Comparison of ENCODE assay signal across 25 cellular contexts in the genomic region with DNA sequence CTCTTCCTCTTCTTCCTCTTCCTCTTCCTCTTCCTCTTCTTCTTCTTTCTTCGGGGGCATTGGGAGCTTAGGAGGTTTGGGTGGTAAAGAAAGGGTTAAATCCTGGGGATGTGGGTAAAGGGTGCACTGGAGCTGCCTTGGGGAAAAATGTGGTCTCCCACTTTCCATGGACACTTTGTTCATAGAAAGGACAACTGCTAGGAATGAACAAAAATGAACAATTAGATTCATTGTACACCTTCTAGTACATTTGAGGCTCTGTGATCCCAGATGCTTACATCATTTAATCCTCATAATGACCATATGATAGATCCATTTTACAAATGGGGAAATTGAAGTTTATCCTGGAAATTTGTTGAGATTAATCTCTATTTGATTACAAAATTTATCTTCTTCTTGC.
"Had no signal": no experiment of that assay in that cellular context is flagged by ENCODE, and none has a peak within 500 bp of the region (broad histone marks: within the 10 kb centered on the region; RNA-seq: fewer than 3 reads in every experiment).

No MANE protein-coding gene starts in this region.

- H2AFZ ChIP-seq: hepatocyte had no signal

- H3K79me2 ChIP-seq: hepatocyte had no signal

- H3K9me3 Mint-ChIP-seq: stimulated activated memory B cell treated with anti-CD40 and anti-IgM and Interleukin-4, amounts not matched to agents 10 μg/mL and 1 μg/mL and 100 μg/mL, for 72 hours had no signal

- H3K27ac ChIP-seq: hepatocyte, left ventricle myocardium inferior, ovary, right atrium auricular region, right lobe of liver, tibial nerve, uterus had no signal

- H3K4me3 Mint-ChIP-seq: memory B cell; naive thymus-derived CD4-positive, alpha-beta T cell; natural killer cell treated with Interleukin-12 subunit alpha and Interleukin-12 subunit beta and Interleukin-15 and Interleukin-18, amount 100 ng/mL, for 72 hours; stimulated activated memory B cell treated with anti-CD40 and anti-IgM and Interleukin-4, amounts not matched to agents 10 μg/mL and 1 μg/mL and 100 μg/mL, for 72 hours; stimulated activated naive CD8-positive, alpha-beta T cell treated with anti-CD3 and anti-CD28 coated beads, Interleukin-15, amount 100 ng/mL, for 72 hours; type B pancreatic cell had no signal

- H3K4me2 ChIP-seq: hepatocyte, smooth muscle cell had no signal

- H3K4me1 Mint-ChIP-seq: memory B cell; naive thymus-derived CD4-positive, alpha-beta T cell; stimulated activated memory B cell treated with anti-CD40 and anti-IgM and Interleukin-4, amounts not matched to agents 10 μg/mL and 1 μg/mL and 100 μg/mL, for 72 hours; stimulated activated naive CD8-positive, alpha-beta T cell treated with anti-CD3 and anti-CD28 coated beads, Interleukin-15, amount 100 ng/mL, for 72 hours had no signal

- ATAC-seq: mucosa of descending colon; naive thymus-derived CD4-positive, alpha-beta T cell; natural killer cell treated with Interleukin-12 subunit alpha and Interleukin-12 subunit beta and Interleukin-15 and Interleukin-18, amount 100 ng/mL, for 72 hours; right lobe of liver; stimulated activated memory B cell treated with anti-CD40 and anti-IgM and Interleukin-4, amounts not matched to agents 10 μg/mL and 1 μg/mL and 100 μg/mL, for 72 hours; stimulated activated naive CD8-positive, alpha-beta T cell treated with anti-CD3 and anti-CD28 coated beads, Interleukin-15, amount 100 ng/mL, for 72 hours had no signal

- H3K36me3 ChIP-seq: left ventricle myocardium inferior, ovary, right atrium auricular region, right lobe of liver, tibial nerve, uterus had no signal

- H3K27me3 ChIP-seq: hepatocyte, ovary, right atrium auricular region, right lobe of liver, tibial nerve, uterus had no signal

- H3K4me1 ChIP-seq: left ventricle myocardium inferior, right atrium auricular region, right lobe of liver, uterus had no signal

- H3K27ac Mint-ChIP-seq: memory B cell; naive thymus-derived CD4-positive, alpha-beta T cell; natural killer cell treated with Interleukin-12 subunit alpha and Interleukin-12 subunit beta and Interleukin-15 and Interleukin-18, amount 100 ng/mL, for 72 hours; progenitor cell of endocrine pancreas; stimulated activated memory B cell treated with anti-CD40 and anti-IgM and Interleukin-4, amounts not matched to agents 10 μg/mL and 1 μg/mL and 100 μg/mL, for 72 hours; type B pancreatic cell had no signal

- DNase-seq: islet precursor cell; left ventricle myocardium inferior; midbrain; mucosa of descending colon; naive thymus-derived CD4-positive, alpha-beta T cell; occipital lobe; ovary; right lobe of liver; stimulated activated CD4-positive, alpha-beta T cell treated with anti-CD3 and anti-CD28 coated beads, Interleukin-1b, Interleukin-23, amount 100 ng/mL, for 48 hours; stimulated activated CD4-positive, alpha-beta T cell treated with anti-CD3 and anti-CD28 coated beads, Interleukin-2, amount 100 ng/mL, for 48 hours; stimulated activated CD4-positive, alpha-beta T cell treated with anti-CD3 and anti-CD28 coated beads, Interleukin-4, amount 100 ng/mL, for 4 hours; stimulated activated CD8-positive, alpha-beta memory T cell treated with anti-CD3 and anti-CD28 coated beads, Interleukin-4, amount 100 ng/mL, for 48 hours; stimulated activated naive CD4-positive, alpha-beta T cell treated with Interleukin-2 at 50 U/mL for 16 hours; stimulated activated naive CD8-positive, alpha-beta T cell treated with anti-CD3 and anti-CD28 coated beads, Interleukin-15, amount 100 ng/mL, for 72 hours; substantia nigra; uterus had no signal

- H3K4me3 ChIP-seq: hepatocyte, left ventricle myocardium inferior, mucosa of descending colon, ovary, right atrium auricular region, right lobe of liver, smooth muscle cell, tibial nerve, uterus had no signal

- H3K36me3 Mint-ChIP-seq: memory B cell; naive thymus-derived CD4-positive, alpha-beta T cell; natural killer cell treated with Interleukin-12 subunit alpha and Interleukin-12 subunit beta and Interleukin-15 and Interleukin-18, amount 100 ng/mL, for 72 hours; stimulated activated memory B cell treated with anti-CD40 and anti-IgM and Interleukin-4, amounts not matched to agents 10 μg/mL and 1 μg/mL and 100 μg/mL, for 72 hours had no signal

- H3K9me3 ChIP-seq: left ventricle myocardium inferior, mucosa of descending colon, ovary, right atrium auricular region, right lobe of liver, tibial nerve, uterus had no signal

- H3K27me3 Mint-ChIP-seq: memory B cell; naive thymus-derived CD4-positive, alpha-beta T cell; natural killer cell treated with Interleukin-12 subunit alpha and Interleukin-12 subunit beta and Interleukin-15 and Interleukin-18, amount 100 ng/mL, for 72 hours; progenitor cell of endocrine pancreas; stimulated activated memory B cell treated with anti-CD40 and anti-IgM and Interleukin-4, amounts not matched to agents 10 μg/mL and 1 μg/mL and 100 μg/mL, for 72 hours; stimulated activated naive CD8-positive, alpha-beta T cell treated with anti-CD3 and anti-CD28 coated beads, Interleukin-15, amount 100 ng/mL, for 72 hours; type B pancreatic cell had no signal
